ENCODE assay signal across 8 cellular contexts in genomic region chr4:158671915-158672806, GRCh38. TPM values are rescaled to one million over a fixed set of nuclear protein-coding genes. Genes with fewer than 3 reads are reported as not detected.
A peak's percentile ranks its signal among the peaks of the same experiment; 100 is the strongest.
DNase-seq lines count a peak whose midpoint lies in the region; ATAC-seq and TF ChIP-seq lines count a peak whose summit lies in the region.

Gene ETFDH (plus strand): TSS chr4:158672296. CDS start chr4:158672457, 161 bp downstream.

- no peaks in the 10 kb centered on the region for H3K27me3 Mint-ChIP-seq in CD8-positive, alpha-beta T cell (ENCODE audit: low read depth)
- no peaks in the 10 kb centered on the region for H3K27me3 Mint-ChIP-seq in activated CD4-positive, alpha-beta memory T cell treated with anti-CD3 and anti-CD28 coated beads, Interleukin-2, amount 10 ng/mL, durations not matched to agents 7 days and 5 days

- ATAC-seq in CD8-positive, alpha-beta T cell = peak; percentile 80
- ATAC-seq in GM19452 (IDR thresholded peaks at IDR 0.05; ENCODE audit: unreplicated experiment) = peak; percentile 84

- DNase-seq in CD8-positive, alpha-beta T cell = peak; percentile 97 to 99 (median 98)
- DNase-seq in HK-2 (ENCODE audit: unreplicated experiment) = peak; percentile 99
- DNase-seq in NCI-H82 treated with DMSO at 0.1 percent for 48 hours (lab: John Stamatoyannopoulos, UW; ENCODE audit: unreplicated experiment) = peak; percentile 90
- DNase-seq in activated CD4-positive, alpha-beta memory T cell treated with anti-CD3 and anti-CD28 coated beads, Interleukin-2, amount 10 ng/mL, durations not matched to agents 7 days and 5 days = peak; percentile 99
- peak; percentile 96 to 99 (median 98) for DNase-seq in dorsolateral prefrontal cortex
- DNase-seq in stimulated activated CD4-positive, alpha-beta T cell treated with anti-CD3 and anti-CD28 coated beads, Interleukin-4, amount 100 ng/mL, for 24 hours = peak; percentile 99

- no peaks in the 10 kb centered on the region for H3K9me3 ChIP-seq in CD8-positive, alpha-beta T cell (ENCODE audit: low read length)
- no peaks in the 10 kb centered on the region for H3K9me3 ChIP-seq in liver (ENCODE audit: control insufficient read depth in 4 of 4, low read length in 3 of 4)

- peak within 1 kb of the TSS; percentile 96 for H3K27ac Mint-ChIP-seq in CD8-positive, alpha-beta T cell
- H3K27ac Mint-ChIP-seq in activated CD4-positive, alpha-beta memory T cell treated with anti-CD3 and anti-CD28 coated beads, Interleukin-2, amount 10 ng/mL, durations not matched to agents 7 days and 5 days = peak within 1 kb of the TSS; percentile 90

- intact Hi-C loops in CD8-positive, alpha-beta T cell (cut with DNase I, micrococcal nuclease) = loop anchor here (1.0 to 2.0 kb wide), 5 partner anchors 51 to 431 kb away; partner anchors contain the start of genes PPID (in 2 of the 2), FNIP2 (in 1 of the 2) and RAPGEF2 (in 1 of the 2)
- intact Hi-C loops in dorsolateral prefrontal cortex (cut with DNase I) = loop anchor here (2.0 to 5.0 kb wide), 3 partner anchors 50 to 95 kb away; partner anchors contain the start of genes PPID (in 2 of the 2) and FNIP2 (in 1 of the 2)

- peak within 1 kb of the TSS; percentile 68 to 85 for H3K9ac ChIP-seq in liver (ENCODE audit: low read depth in 1 of 2, low read length in 2 of 2)

- peak; percentile 37 for TF ChIP-seq CTCF in CD8-positive, alpha-beta T cell (IDR thresholded peaks at IDR 0.05)
- peak; percentile 51 to 93 (median 80) for TF ChIP-seq CTCF in dorsolateral prefrontal cortex (IDR thresholded peaks at IDR 0.05 in 54 of 56, conservative IDR thresholded peaks at IDR 0.05 in 2 of 56; ENCODE audit: low read depth in 1 of 56, partially characterized antibody in 56 of 56)
- peak; percentile 41 for TF ChIP-seq CTCF in liver (IDR thresholded peaks at IDR 0.05; ENCODE audit: low read depth, low read length, missing input control)

- POLR2A ChIA-PET in CD8-positive, alpha-beta T cell (lab: Charles Lee) = no interaction called here
- POLR2A ChIA-PET in activated CD4-positive, alpha-beta memory T cell treated with anti-CD3 and anti-CD28 coated beads, Interleukin-2, amount 10 ng/mL, durations not matched to agents 7 days and 5 days (lab: Charles Lee) = interaction anchor here (0.9 to 2.3 kb wide), 4 partner anchors 41 to 97 kb away, joined by 3 to 13 read pairs (median 4); partner anchors contain the start of gene PPID

- peak within 1 kb of the TSS; percentile 84 for H3K27ac ChIP-seq in CD8-positive, alpha-beta T cell (ENCODE audit: low read depth, low read length)
- H3K27ac ChIP-seq in dorsolateral prefrontal cortex (peak within 1 kb of the TSS; percentile 59 to 99 (median 95)), liver (ENCODE audit: low read depth in 1 of 2, low read length in 2 of 2) (peak within 1 kb of the TSS; percentile 97 to 99)

- peak within 1 kb of the TSS; percentile 71 for H3K4me3 ChIP-seq in CD8-positive, alpha-beta T cell (ENCODE audit: low read depth, low read length)
- H3K4me3 ChIP-seq in dorsolateral prefrontal cortex = peak within 1 kb of the TSS; percentile 62 to 99 (median 89)
- peak within 1 kb of the TSS; percentile 74 to 86 (median 82) for H3K4me3 ChIP-seq in liver (ENCODE audit: low read depth in 1 of 3, low read length in 3 of 3)

- peak within 1 kb of the TSS; percentile 97 for H3K4me3 Mint-ChIP-seq in CD8-positive, alpha-beta T cell
- peak within 1 kb of the TSS; percentile 84 for H3K4me3 Mint-ChIP-seq in activated CD4-positive, alpha-beta memory T cell treated with anti-CD3 and anti-CD28 coated beads, Interleukin-2, amount 10 ng/mL, durations not matched to agents 7 days and 5 days

- H3K9me3 Mint-ChIP-seq in CD8-positive, alpha-beta T cell = no peaks in the 10 kb centered on the region
- H3K9me3 Mint-ChIP-seq in activated CD4-positive, alpha-beta memory T cell treated with anti-CD3 and anti-CD28 coated beads, Interleukin-2, amount 10 ng/mL, durations not matched to agents 7 days and 5 days = no peaks in the 10 kb centered on the region

- peak in 1 of 2 donors; percentile 33 for TF ChIP-seq RAD21 in liver (IDR thresholded peaks at IDR 0.05)

- H3K36me3 ChIP-seq in CD8-positive, alpha-beta T cell (ENCODE audit: insufficient read depth, low read length) = no peaks in the 10 kb centered on the region
- H3K36me3 ChIP-seq in liver (ENCODE audit: control insufficient read depth in 4 of 4, insufficient read depth in 3 of 4, low read depth in 1 of 4, low read length in 3 of 4) = no peaks in the 10 kb centered on the region

- H3K36me3 Mint-ChIP-seq in CD8-positive, alpha-beta T cell = peaks cover 12% of the 10 kb centered on the region
- H3K36me3 Mint-ChIP-seq in activated CD4-positive, alpha-beta memory T cell treated with anti-CD3 and anti-CD28 coated beads, Interleukin-2, amount 10 ng/mL, durations not matched to agents 7 days and 5 days (ENCODE audit: low read depth) = peaks cover 13% of the 10 kb centered on the region

- peaks cover 29% of the 10 kb centered on the region for H3K4me1 Mint-ChIP-seq in CD8-positive, alpha-beta T cell (ENCODE audit: low read depth)
- H3K4me1 Mint-ChIP-seq in activated CD4-positive, alpha-beta memory T cell treated with anti-CD3 and anti-CD28 coated beads, Interleukin-2, amount 10 ng/mL, durations not matched to agents 7 days and 5 days = peaks cover 32% of the 10 kb centered on the region

- H3K4me1 ChIP-seq in CD8-positive, alpha-beta T cell (ENCODE audit: insufficient read depth, low read length) = peaks cover 14% of the 10 kb centered on the region
- H3K4me1 ChIP-seq in liver (ENCODE audit: control insufficient read depth in 4 of 4, insufficient read depth in 4 of 4, low read length in 3 of 4) = peaks cover 0 to 35% (median 16%) of the 10 kb centered on the region in 4 donors

- H3K27me3 ChIP-seq in CD8-positive, alpha-beta T cell (ENCODE audit: insufficient read depth, low read length) = no peaks in the 10 kb centered on the region
- H3K27me3 ChIP-seq in dorsolateral prefrontal cortex (no peaks in the 10 kb centered on the region), liver (ENCODE audit: control insufficient read depth in 4 of 4, insufficient read depth in 4 of 4, low read length in 3 of 4) (no peaks in the 10 kb centered on the region)

- CTCF ChIA-PET in CD8-positive, alpha-beta T cell (lab: Charles Lee) = no interaction called here
- CTCF ChIA-PET in activated CD4-positive, alpha-beta memory T cell treated with anti-CD3 and anti-CD28 coated beads, Interleukin-2, amount 10 ng/mL, durations not matched to agents 7 days and 5 days (lab: Charles Lee) = interaction anchor here (0.8 to 2.2 kb wide), 3 partner anchors 9 to 531 kb away, joined by 3 to 7 read pairs (median 3); no protein-coding TSS in a partner anchor

- WGBS in liver = under 1% methylated on average over 60 of the region's 60 CpGs

TF ChIP-seq in liver, 16 proteins besides CTCF, POLR2A, EP300 and RAD21 (continues in another document):
- TF ChIP-seq RXRA (IDR thresholded peaks at IDR 0.05) (peak; percentile 86), YY1 (IDR thresholded peaks at IDR 0.05) (peak; percentile 96), NR2F2 (IDR thresholded peaks at IDR 0.05) (peak; percentile 91), FOXA1 (IDR thresholded peaks at IDR 0.05) (peak; percentile 56), JUND (IDR thresholded peaks at IDR 0.05) (peak; percentile 74 to 81), TAF1 (conservative IDR thresholded peaks at IDR 0.05) (peak; percentile 91), GABPA (IDR thresholded peaks at IDR 0.05 in 1 of 2, conservative IDR thresholded peaks at IDR 0.05 in 1 of 2) (peak in 1 of 2 donors; percentile 84), ATF3 (IDR thresholded peaks at IDR 0.05) (peak; percentile 98), HNF4G (IDR thresholded peaks at IDR 0.05) (peak; percentile 42), EGR1 (IDR thresholded peaks at IDR 0.05; ENCODE audit: low read depth in 2 of 2) (peak in 1 of 2 donors; percentile 19), MAX (IDR thresholded peaks at IDR 0.05) (peak; percentile 85), HNF4A (conservative IDR thresholded peaks at IDR 0.05) (peak; percentile 77 to 81), SP1 (IDR thresholded peaks at IDR 0.05) (peak; percentile 89), FOXA2 (IDR thresholded peaks at IDR 0.05) (peak; percentile 69)
- TF ChIP-seq, protein P1, sequence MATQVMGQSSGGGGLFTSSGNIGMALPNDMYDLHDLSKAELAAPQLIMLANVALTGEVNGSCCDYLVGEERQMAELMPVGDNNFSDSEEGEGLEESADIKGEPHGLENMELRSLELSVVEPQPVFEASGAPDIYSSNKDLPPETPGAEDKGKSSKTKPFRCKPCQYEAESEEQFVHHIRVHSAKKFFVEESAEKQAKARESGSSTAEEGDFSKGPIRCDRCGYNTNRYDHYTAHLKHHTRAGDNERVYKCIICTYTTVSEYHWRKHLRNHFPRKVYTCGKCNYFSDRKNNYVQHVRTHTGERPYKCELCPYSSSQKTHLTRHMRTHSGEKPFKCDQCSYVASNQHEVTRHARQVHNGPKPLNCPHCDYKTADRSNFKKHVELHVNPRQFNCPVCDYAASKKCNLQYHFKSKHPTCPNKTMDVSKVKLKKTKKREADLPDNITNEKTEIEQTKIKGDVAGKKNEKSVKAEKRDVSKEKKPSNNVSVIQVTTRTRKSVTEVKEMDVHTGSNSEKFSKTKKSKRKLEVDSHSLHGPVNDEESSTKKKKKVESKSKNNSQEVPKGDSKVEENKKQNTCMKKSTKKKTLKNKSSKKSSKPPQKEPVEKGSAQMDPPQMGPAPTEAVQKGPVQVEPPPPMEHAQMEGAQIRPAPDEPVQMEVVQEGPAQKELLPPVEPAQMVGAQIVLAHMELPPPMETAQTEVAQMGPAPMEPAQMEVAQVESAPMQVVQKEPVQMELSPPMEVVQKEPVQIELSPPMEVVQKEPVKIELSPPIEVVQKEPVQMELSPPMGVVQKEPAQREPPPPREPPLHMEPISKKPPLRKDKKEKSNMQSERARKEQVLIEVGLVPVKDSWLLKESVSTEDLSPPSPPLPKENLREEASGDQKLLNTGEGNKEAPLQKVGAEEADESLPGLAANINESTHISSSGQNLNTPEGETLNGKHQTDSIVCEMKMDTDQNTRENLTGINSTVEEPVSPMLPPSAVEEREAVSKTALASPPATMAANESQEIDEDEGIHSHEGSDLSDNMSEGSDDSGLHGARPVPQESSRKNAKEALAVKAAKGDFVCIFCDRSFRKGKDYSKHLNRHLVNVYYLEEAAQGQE (IDR thresholded peaks at IDR 0.05) = peak; percentile 92

RNA-seq across cellular contexts. Expression of gene ETFDH, which starts in this region (rescaled TPM):
- 10 to 100 TPM; 13.4 to 16.7 TPM for total RNA-seq in CD8-positive, alpha-beta T cell
- total RNA-seq in activated CD4-positive, alpha-beta memory T cell treated with anti-CD3 and anti-CD28 coated beads, Interleukin-2, amount 10 ng/mL, durations not matched to agents 7 days and 5 days = 10 to 100 TPM; 22.0 to 24.3 TPM
- 10 to 100 TPM; 22.9 to 50.5 (median 35.3) TPM for total RNA-seq in dorsolateral prefrontal cortex
- total RNA-seq in liver = 100 to 1,000 TPM in 1 of 2 donors, 10 to 100 TPM in 1; 40.7 to 151 TPM
- polyA plus RNA-seq in liver = 100 to 1,000 TPM; 114 to 119 TPM

Comparison
In these comparisons a context has a peak if more than half of its experiments do, and no peak if none do; other contexts are left out.
1. Peak in every context shown above with its lines: DNase-seq, ATAC-seq, H3K4me3 ChIP-seq and H3K27ac ChIP-seq.